ENCODE assay signal across 1 cellular context in the genomic region with DNA sequence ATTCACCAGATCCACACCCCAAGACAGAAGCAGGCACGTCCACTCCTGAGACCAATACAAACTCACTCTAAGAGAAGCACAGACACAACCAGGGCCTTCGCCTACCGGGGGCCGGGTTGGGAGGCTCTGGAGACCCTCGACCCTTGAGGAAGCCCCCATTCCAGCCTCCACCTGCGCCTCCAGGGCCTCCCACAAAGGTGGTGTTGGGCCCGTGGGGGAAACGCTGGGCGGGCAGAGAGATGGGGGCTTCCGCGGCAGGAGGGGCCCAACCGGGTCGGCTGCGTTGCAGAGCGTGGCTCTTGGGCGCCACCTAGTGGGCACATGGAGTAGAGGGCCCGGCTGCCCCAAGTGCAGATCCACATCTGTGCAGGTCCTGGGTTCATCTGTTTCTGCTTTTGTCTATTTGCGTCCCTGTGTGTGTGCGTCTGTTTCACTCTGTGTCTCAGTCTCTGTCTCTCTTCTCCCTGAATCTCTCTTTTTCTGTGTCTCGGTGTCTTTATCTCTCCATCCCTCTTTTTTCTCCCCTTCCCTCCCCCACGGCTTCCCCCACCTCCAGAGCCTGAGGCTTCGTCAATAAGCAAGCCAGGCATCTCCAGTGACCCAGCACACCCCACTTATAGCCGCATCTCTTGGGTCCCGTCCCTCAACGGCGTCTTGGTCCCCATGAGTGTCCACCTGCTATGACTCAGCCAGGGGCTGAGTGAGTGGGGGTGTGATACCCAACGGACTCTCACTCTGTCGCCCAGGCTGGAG.
A peak's percentile ranks its signal among the peaks of the same experiment; 100 is the strongest.
TF ChIP-seq lines count a peak whose summit lies in the region.

No MANE protein-coding gene starts in this region.

TF ChIP-seq in K562, 482 proteins besides CTCF, POLR2A, EP300 and RAD21 (continues in another document):
- TF ChIP-seq ATF4 (CRISPR knock-in tag; IDR thresholded peaks at IDR 0.05), result no peak
- TF ChIP-seq, protein P1, sequence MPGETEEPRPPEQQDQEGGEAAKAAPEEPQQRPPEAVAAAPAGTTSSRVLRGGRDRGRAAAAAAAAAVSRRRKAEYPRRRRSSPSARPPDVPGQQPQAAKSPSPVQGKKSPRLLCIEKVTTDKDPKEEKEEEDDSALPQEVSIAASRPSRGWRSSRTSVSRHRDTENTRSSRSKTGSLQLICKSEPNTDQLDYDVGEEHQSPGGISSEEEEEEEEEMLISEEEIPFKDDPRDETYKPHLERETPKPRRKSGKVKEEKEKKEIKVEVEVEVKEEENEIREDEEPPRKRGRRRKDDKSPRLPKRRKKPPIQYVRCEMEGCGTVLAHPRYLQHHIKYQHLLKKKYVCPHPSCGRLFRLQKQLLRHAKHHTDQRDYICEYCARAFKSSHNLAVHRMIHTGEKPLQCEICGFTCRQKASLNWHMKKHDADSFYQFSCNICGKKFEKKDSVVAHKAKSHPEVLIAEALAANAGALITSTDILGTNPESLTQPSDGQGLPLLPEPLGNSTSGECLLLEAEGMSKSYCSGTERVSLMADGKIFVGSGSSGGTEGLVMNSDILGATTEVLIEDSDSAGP (CRISPR knock-in tag; IDR thresholded peaks at IDR 0.05), result peak; percentile 64; the same call in 1 of the 2 replicates
- TF ChIP-seq MYNN (IDR thresholded peaks at IDR 0.05), result 0 out of 2 replicates have a peak, but pooled peaks have one; percentile 39
- no peak for TF ChIP-seq MYNN (CRISPR knock-in tag; IDR thresholded peaks at IDR 0.05)
- peak in 1 of 3 experiments; percentile 10 for TF ChIP-seq YY1 (IDR thresholded peaks at IDR 0.05; ENCODE audit: borderline replicate concordance in 1 of 3, control insufficient read depth in 1 of 3, extremely low read depth in 1 of 3, insufficient read depth in 3 of 3, insufficient read length in 1 of 3, insufficient replicate concordance in 2 of 3, low read depth in 1 of 3, low read length in 2 of 3)
- TF ChIP-seq NCOR1 (IDR thresholded peaks at IDR 0.05), result no peak
- TF ChIP-seq, protein P2, sequence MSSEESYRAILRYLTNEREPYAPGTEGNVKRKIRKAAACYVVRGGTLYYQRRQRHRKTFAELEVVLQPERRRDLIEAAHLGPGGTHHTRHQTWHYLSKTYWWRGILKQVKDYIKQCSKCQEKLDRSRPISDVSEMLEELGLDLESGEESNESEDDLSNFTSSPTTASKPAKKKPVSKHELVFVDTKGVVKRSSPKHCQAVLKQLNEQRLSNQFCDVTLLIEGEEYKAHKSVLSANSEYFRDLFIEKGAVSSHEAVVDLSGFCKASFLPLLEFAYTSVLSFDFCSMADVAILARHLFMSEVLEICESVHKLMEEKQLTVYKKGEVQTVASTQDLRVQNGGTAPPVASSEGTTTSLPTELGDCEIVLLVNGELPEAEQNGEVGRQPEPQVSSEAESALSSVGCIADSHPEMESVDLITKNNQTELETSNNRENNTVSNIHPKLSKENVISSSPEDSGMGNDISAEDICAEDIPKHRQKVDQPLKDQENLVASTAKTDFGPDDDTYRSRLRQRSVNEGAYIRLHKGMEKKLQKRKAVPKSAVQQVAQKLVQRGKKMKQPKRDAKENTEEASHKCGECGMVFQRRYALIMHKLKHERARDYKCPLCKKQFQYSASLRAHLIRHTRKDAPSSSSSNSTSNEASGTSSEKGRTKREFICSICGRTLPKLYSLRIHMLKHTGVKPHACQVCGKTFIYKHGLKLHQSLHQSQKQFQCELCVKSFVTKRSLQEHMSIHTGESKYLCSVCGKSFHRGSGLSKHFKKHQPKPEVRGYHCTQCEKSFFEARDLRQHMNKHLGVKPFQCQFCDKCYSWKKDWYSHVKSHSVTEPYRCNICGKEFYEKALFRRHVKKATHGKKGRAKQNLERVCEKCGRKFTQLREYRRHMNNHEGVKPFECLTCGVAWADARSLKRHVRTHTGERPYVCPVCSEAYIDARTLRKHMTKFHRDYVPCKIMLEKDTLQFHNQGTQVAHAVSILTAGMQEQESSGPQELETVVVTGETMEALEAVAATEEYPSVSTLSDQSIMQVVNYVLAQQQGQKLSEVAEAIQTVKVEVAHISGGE (CRISPR knock-in tag; IDR thresholded peaks at IDR 0.05), result no peak
- no peak for TF ChIP-seq RAD51 (IDR thresholded peaks at IDR 0.05; ENCODE audit: borderline replicate concordance, low read depth)
- TF ChIP-seq ELF4 (CRISPR knock-in tag; IDR thresholded peaks at IDR 0.05), result no peak
- no peak for TF ChIP-seq PML (IDR thresholded peaks at IDR 0.05; ENCODE audit: low read length)
- TF ChIP-seq RERE (CRISPR knock-in tag; IDR thresholded peaks at IDR 0.05; ENCODE audit: borderline replicate concordance), result no peak
- TF ChIP-seq SRSF9 (IDR thresholded peaks at IDR 0.05; ENCODE audit: borderline replicate concordance, low read depth, low read length), result no peak
- no peak for TF ChIP-seq SMARCA4 (IDR thresholded peaks at IDR 0.05)
- 0 out of 2 replicates have a peak, but pooled peaks have one; percentile 36 for TF ChIP-seq ZKSCAN1 (IDR thresholded peaks at IDR 0.05; ENCODE audit: low read depth, low read length)
- TF ChIP-seq SAFB2 (IDR thresholded peaks at IDR 0.05; ENCODE audit: borderline replicate concordance, low read depth, low read length, severe bottlenecking), result no peak
- TF ChIP-seq, protein P3, sequence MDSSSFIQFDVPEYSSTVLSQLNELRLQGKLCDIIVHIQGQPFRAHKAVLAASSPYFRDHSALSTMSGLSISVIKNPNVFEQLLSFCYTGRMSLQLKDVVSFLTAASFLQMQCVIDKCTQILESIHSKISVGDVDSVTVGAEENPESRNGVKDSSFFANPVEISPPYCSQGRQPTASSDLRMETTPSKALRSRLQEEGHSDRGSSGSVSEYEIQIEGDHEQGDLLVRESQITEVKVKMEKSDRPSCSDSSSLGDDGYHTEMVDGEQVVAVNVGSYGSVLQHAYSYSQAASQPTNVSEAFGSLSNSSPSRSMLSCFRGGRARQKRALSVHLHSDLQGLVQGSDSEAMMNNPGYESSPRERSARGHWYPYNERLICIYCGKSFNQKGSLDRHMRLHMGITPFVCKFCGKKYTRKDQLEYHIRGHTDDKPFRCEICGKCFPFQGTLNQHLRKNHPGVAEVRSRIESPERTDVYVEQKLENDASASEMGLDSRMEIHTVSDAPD (CRISPR knock-in tag; IDR thresholded peaks at IDR 0.05), result no peak
- no peak for TF ChIP-seq SMARCB1 (IDR thresholded peaks at IDR 0.05; ENCODE audit: insufficient read length, low read depth)
- TF ChIP-seq CREM (IDR thresholded peaks at IDR 0.05; ENCODE audit: low read depth), result 0 out of 2 replicates have a peak, but pooled peaks have one; percentile 10
- no peak for TF ChIP-seq CAMTA2 (CRISPR knock-in tag; conservative IDR thresholded peaks at IDR 0.05)
- TF ChIP-seq FOXJ3 (CRISPR knock-in tag; IDR thresholded peaks at IDR 0.05), result no peak
- TF ChIP-seq NR2F6 (CRISPR knock-in tag; IDR thresholded peaks at IDR 0.05), result no peak
- no peak for TF ChIP-seq ZFP30 (CRISPR knock-in tag; IDR thresholded peaks at IDR 0.05; ENCODE audit: borderline replicate concordance)
- no peak for TF ChIP-seq RBM34 (IDR thresholded peaks at IDR 0.05; ENCODE audit: borderline replicate concordance, insufficient read depth, low read length)
- TF ChIP-seq FIP1L1 (IDR thresholded peaks at IDR 0.05; ENCODE audit: low read depth, low read length, poor library complexity, severe bottlenecking), result no peak
- no peak for TF ChIP-seq FUS (optimal IDR thresholded peaks at IDR 0.05; ENCODE audit: low read depth, low read length)
- TF ChIP-seq SMAD4 (CRISPR knock-in tag; conservative IDR thresholded peaks at IDR 0.05), result no peak
- TF ChIP-seq ZNF224 (CRISPR knock-in tag; IDR thresholded peaks at IDR 0.05), result no peak
- no peak for TF ChIP-seq IRF1 (CRISPR knock-in tag; IDR thresholded peaks at IDR 0.05; ENCODE audit: borderline replicate concordance)
- peak; percentile 49; the same call in 1 of the 2 replicates for TF ChIP-seq POLR2G (IDR thresholded peaks at IDR 0.05; ENCODE audit: low read depth, low read length)
- no peak for TF ChIP-seq MED1 (CRISPR knock-in tag; IDR thresholded peaks at IDR 0.05; ENCODE audit: borderline replicate concordance)
- no peak for TF ChIP-seq E2F6 (IDR thresholded peaks at IDR 0.05; ENCODE audit: borderline replicate concordance in 1 of 2, extremely low read depth in 1 of 2, insufficient read depth in 1 of 2, insufficient read length in 1 of 2, low read depth in 1 of 2, low read length in 1 of 2, poor library complexity in 1 of 2, severe bottlenecking in 1 of 2)
- no peak for TF ChIP-seq MIER1 (IDR thresholded peaks at IDR 0.05; ENCODE audit: low read depth)
- no peak for TF ChIP-seq ZNF347 (CRISPR knock-in tag; IDR thresholded peaks at IDR 0.05; ENCODE audit: low read depth)
- no peak for TF ChIP-seq RREB1 (CRISPR knock-in tag; IDR thresholded peaks at IDR 0.05)
